Comparison of ENCODE assay signal across 9 cellular contexts in genomic region chr11:46333129-46333947, GRCh38. TPM values are rescaled to one million over a fixed set of nuclear protein-coding genes. Genes with fewer than 3 reads are reported as not detected.
A peak's percentile ranks its signal among the peaks of the same experiment; 100 is the strongest.
DNase-seq lines count a peak whose midpoint lies in the region; ATAC-seq, FAIRE-seq and TF ChIP-seq lines count a peak whose summit lies in the region.
"Had no signal": no experiment of that assay in that cellular context is flagged by ENCODE, and none has a peak within 500 bp of the region (broad histone marks: within the 10 kb centered on the region; RNA-seq: fewer than 3 reads in every experiment).

No MANE protein-coding gene starts in this region.

- DNase-seq in GM06990 (ENCODE audit: extremely low read depth, insufficient read length) (no peak), SJSA1 (ENCODE audit: low read depth in 1 of 2, low spot score in 2 of 2) (no peak), endothelial cell of umbilical vein (ENCODE audit: low read depth, low spot score) (no peak), ovary (no peak), H4 (ENCODE audit: low spot score) (no peak), NCI-H2107 (lab: John Stamatoyannopoulos, UW) (no peak), dedifferentiated amniotic fluid mesenchymal stem cell (ENCODE audit: extremely low spot score) (no peak)

- dilution Hi-C loops in endothelial cell of umbilical vein (cut with MboI; ENCODE audit: extremely low pct_ligation_motif_present, low sequenced_read_pairs): no loop called here

- no peaks in the 10 kb centered on the region for H4K20me1 ChIP-seq in endothelial cell of umbilical vein (replicated peaks; ENCODE audit: control insufficient read depth, extremely low read depth, insufficient read depth, low read length)

- no peak for TF ChIP-seq POLR2A in endothelial cell of umbilical vein (IDR thresholded peaks at IDR 0.05; ENCODE audit: low read depth, low read length)
- TF ChIP-seq POLR2A in ovary (IDR thresholded peaks at IDR 0.05): no peak

- POLR2A ChIA-PET in endothelial cell of umbilical vein (lab: Charles Lee): no interaction called here

- H3K36me3 ChIP-seq in GM06990 (ENCODE audit: control insufficient read depth, insufficient read depth, low read length): no peaks in the 10 kb centered on the region
- no peaks in the 10 kb centered on the region for H3K36me3 ChIP-seq in SJSA1
- H3K36me3 ChIP-seq in endothelial cell of umbilical vein (ENCODE audit: control insufficient read depth in 2 of 2, extremely low read depth in 1 of 2, insufficient read depth in 2 of 2, low read length in 2 of 2): no peaks in the 10 kb centered on the region
- no peaks in the 10 kb centered on the region for H3K36me3 ChIP-seq in ovary

- no peak for TF ChIP-seq CTCF in GM06990 (IDR thresholded peaks at IDR 0.05; ENCODE audit: insufficient read depth, low read length, poor library complexity, severe bottlenecking)
- no peak for TF ChIP-seq CTCF in endothelial cell of umbilical vein (IDR thresholded peaks at IDR 0.05; ENCODE audit: extremely low read depth in 1 of 2, insufficient read depth in 1 of 2, low read depth in 1 of 2, low read length in 2 of 2)
- no peak for TF ChIP-seq CTCF in ovary (IDR thresholded peaks at IDR 0.05)

- H3K4me3 ChIP-seq in GM06990 (replicated peaks; ENCODE audit: low read depth, low read length) (peak overlapping the region; percentile 18), SJSA1 (peak overlapping the region; percentile 18), endothelial cell of umbilical vein (replicated peaks in 1 of 3; ENCODE audit: insufficient read depth in 1 of 3, low read depth in 1 of 3, low read length in 3 of 3) (peak overlapping the region in 1 of 3 experiments; percentile 10), ovary (peak overlapping the region; percentile 5)

- 0 out of 2 replicates have a peak, but pooled peaks cover 4% of the 10 kb centered on the region for H3K9me3 ChIP-seq in SJSA1 (replicated peaks)
- no peaks in the 10 kb centered on the region for H3K9me3 ChIP-seq in endothelial cell of umbilical vein (replicated peaks; ENCODE audit: control insufficient read depth, insufficient read depth, low read length)
- H3K9me3 ChIP-seq in ovary: no peaks in the 10 kb centered on the region

- CTCF ChIA-PET in endothelial cell of umbilical vein (lab: Charles Lee): interaction anchor here (1.0 to 1.5 kb wide), 7 partner anchors 9 to 54 kb away, joined by 3 to 5 read pairs (median 4); partner anchors contain the start of gene DGKZ

- no peaks in the 10 kb centered on the region for H3K9me1 ChIP-seq in endothelial cell of umbilical vein (replicated peaks; ENCODE audit: control insufficient read depth, extremely low read depth, insufficient read depth, low read length)

- H3K27me3 ChIP-seq in GM06990 (replicated peaks; ENCODE audit: control insufficient read depth, insufficient read depth, low read length) (peaks cover 10% of the 10 kb centered on the region), SJSA1 (replicated peaks) (peaks cover 33% of the 10 kb centered on the region), endothelial cell of umbilical vein (ENCODE audit: control insufficient read depth in 2 of 2, insufficient read depth in 2 of 2, low read length in 2 of 2) (peaks cover 46 to 48% of the 10 kb centered on the region in 2 experiments), ovary (no peaks in the 10 kb centered on the region)

- BruUV-seq in endothelial cell of umbilical vein (replicated peaks; lab: Mats Ljungman, UMichigan): no TSS peak

- WGBS in ovary, 3 donors: 4 to 12% (median 8%) methylated on average over 31 to 64 of the region's 64 CpGs

- TF ChIP-seq EP300 in ovary (IDR thresholded peaks at IDR 0.05): no peak

- H3K27ac ChIP-seq in SJSA1 (no peak overlapping the region), endothelial cell of umbilical vein (ENCODE audit: insufficient read depth, low read depth, low read length) (no peak overlapping the region), ovary (no peak overlapping the region)

- intact Hi-C loops in endothelial cell of umbilical vein (cut with micrococcal nuclease): no loop called here
- intact Hi-C loops in ovary (cut with DNase I): no loop called here

- H3K79me2 ChIP-seq in endothelial cell of umbilical vein (ENCODE audit: control insufficient read depth, insufficient read depth, low read length): no peaks in the 10 kb centered on the region

- no peak overlapping the region for H3K4me2 ChIP-seq in endothelial cell of umbilical vein (ENCODE audit: insufficient read depth, low read length)

- H3K9ac ChIP-seq in endothelial cell of umbilical vein (replicated peaks; ENCODE audit: extremely low read depth, insufficient read depth, low read length): no peak overlapping the region

- no peak overlapping the region for H2AFZ ChIP-seq in endothelial cell of umbilical vein (ENCODE audit: low read depth, low read length)

- peaks cover 10% of the 10 kb centered on the region for H3K4me1 ChIP-seq in SJSA1 (replicated peaks)
- H3K4me1 ChIP-seq in endothelial cell of umbilical vein (ENCODE audit: control insufficient read depth, extremely low read depth, insufficient read depth, low read length): no peaks in the 10 kb centered on the region
- peaks cover 5% of the 10 kb centered on the region for H3K4me1 ChIP-seq in ovary (ENCODE audit: insufficient read depth)

- no peak for ATAC-seq in HG02973 (IDR thresholded peaks at IDR 0.05; ENCODE audit: unreplicated experiment)

- FAIRE-seq in endothelial cell of umbilical vein (lab: Jason Lieb, UNC): no peak

TF ChIP-seq in endothelial cell of umbilical vein, 7 proteins besides CTCF, POLR2A, EP300 and RAD21:
- TF ChIP-seq JUN (IDR thresholded peaks at IDR 0.05; ENCODE audit: borderline replicate concordance, insufficient read depth, insufficient read length, low read depth): no peak
- TF ChIP-seq EZH2 (IDR thresholded peaks at IDR 0.05; ENCODE audit: borderline replicate concordance, low read depth, low read length, severe bottlenecking): peak; percentile 94

RNA-seq across cellular contexts. Expression of gene DGKZ, which starts 13.9 kb away (rescaled TPM):
- 43.7 and 47.6 TPM in 2 replicates for total RNA-seq in SJSA1 (2014; rRNA removed; shearing (Covaris generic))
- total RNA-seq in endothelial cell of umbilical vein (87.1 and 88.8 TPM in 2 replicates), ovary (10 to 100 TPM; 18.8 to 46.0 (median 29.4) TPM)
- polyA plus RNA-seq in endothelial cell of umbilical vein (127 and 170 TPM in 2 replicates), ovary (10 to 100 TPM in 1 of 2 donors, 1 to 10 TPM in 1; 8.9 to 26.1 TPM)
- polyA plus RNA-seq in endothelial cell of umbilical vein (2011; cell fraction: cytosol; rRNA removed): 69.0 and 76.0 TPM in 2 replicates
- 204 and 251 TPM in 2 replicates for polyA plus RNA-seq in endothelial cell of umbilical vein (2011; cell fraction: nucleus; rRNA removed)
- 59.6 and 63.6 TPM in 2 replicates for polyA plus RNA-seq in endothelial cell of umbilical vein (2012)
- polyA minus RNA-seq in endothelial cell of umbilical vein: 55.0 and 79.1 TPM in 2 replicates
- polyA minus RNA-seq in endothelial cell of umbilical vein (2011; cell fraction: cytosol; rRNA and poly(A)+ RNA removed): 71.7 TPM
- polyA minus RNA-seq in endothelial cell of umbilical vein (2011; cell fraction: nucleus; rRNA and poly(A)+ RNA removed): 47.8 and 91.7 TPM in 2 replicates
- 25.3 and 38.9 TPM in 2 replicates for total RNA-seq in H4 (2014; rRNA removed; shearing (Covaris generic))

RNA-seq across cellular contexts. Expression of gene MDK, which starts 48.1 kb away (rescaled TPM):
- total RNA-seq in SJSA1 (2014; rRNA removed; shearing (Covaris generic)): 164 and 253 TPM in 2 replicates
- 331 and 336 TPM in 2 replicates for total RNA-seq in endothelial cell of umbilical vein
- polyA plus RNA-seq in endothelial cell of umbilical vein: 893 and 985 TPM in 2 replicates
- 1,084 and 1,357 TPM in 2 replicates for polyA plus RNA-seq in endothelial cell of umbilical vein (2011; cell fraction: cytosol; rRNA removed)
- 265 and 313 TPM in 2 replicates for polyA plus RNA-seq in endothelial cell of umbilical vein (2011; cell fraction: nucleus; rRNA removed)
- 568 and 909 TPM in 2 replicates for polyA plus RNA-seq in endothelial cell of umbilical vein (2012)
- 140 and 146 TPM in 2 replicates for polyA minus RNA-seq in endothelial cell of umbilical vein
- not detected for polyA minus RNA-seq in endothelial cell of umbilical vein (2011; cell fraction: cytosol; rRNA and poly(A)+ RNA removed)
- polyA minus RNA-seq in endothelial cell of umbilical vein (2011; cell fraction: nucleus; rRNA and poly(A)+ RNA removed): 15.5 and 33.7 TPM in 2 replicates
- total RNA-seq in ovary: 100 to 1,000 TPM; 282 to 634 (median 411) TPM
- polyA plus RNA-seq in ovary: 100 to 1,000 TPM; 211 to 509 TPM
- total RNA-seq in H4 (2014; rRNA removed; shearing (Covaris generic)): 563 and 646 TPM in 2 replicates

RNA-seq across cellular contexts. Expression of gene CREB3L1, which starts 55.9 kb away (rescaled TPM):
- total RNA-seq in SJSA1 (2014; rRNA removed; shearing (Covaris generic)): 12.1 and 22.7 TPM in 2 replicates
- total RNA-seq in endothelial cell of umbilical vein (0.78 and 0.84 TPM in 2 replicates), ovary (10 to 100 TPM in 3 of 7 donors, 1 to 10 TPM in 4; 1.7 to 63.0 (median 5.2) TPM)
- polyA plus RNA-seq in endothelial cell of umbilical vein (0.22 and 0.23 TPM in 2 replicates), ovary (10 to 100 TPM in 1 of 2 donors, 1 to 10 TPM in 1; 7.5 to 25.9 TPM)
- 0.34 and 0.41 TPM in 2 replicates for polyA plus RNA-seq in endothelial cell of umbilical vein (2011; cell fraction: cytosol; rRNA removed)
- polyA plus RNA-seq in endothelial cell of umbilical vein (2011; cell fraction: nucleus; rRNA removed): 0.13 and 0.20 TPM in 2 replicates
- polyA plus RNA-seq in endothelial cell of umbilical vein (2012): 0.68 and 1.3 TPM in 2 replicates
- 0.19 and 1.5 TPM in 2 replicates for polyA minus RNA-seq in endothelial cell of umbilical vein
- 2.8 TPM for polyA minus RNA-seq in endothelial cell of umbilical vein (2011; cell fraction: cytosol; rRNA and poly(A)+ RNA removed)
- polyA minus RNA-seq in endothelial cell of umbilical vein (2011; cell fraction: nucleus; rRNA and poly(A)+ RNA removed): not detected in 2 replicates
- total RNA-seq in H4 (2014; rRNA removed; shearing (Covaris generic)): 0.60 and 1.3 TPM in 2 replicates

RNA-seq across cellular contexts. Expression of gene CHRM4, which starts 58.2 kb away (rescaled TPM):
- 0.42 TPM in 1 of 2 replicates, not detected in the other for total RNA-seq in SJSA1 (2014; rRNA removed; shearing (Covaris generic))
- total RNA-seq in endothelial cell of umbilical vein (0.22 TPM in 1 of 2 replicates, not detected in the other), ovary (under 1 TPM in 5 of 7 donors, not detected in 2; 0.18 to 0.42 (median 0.23) TPM)
- polyA plus RNA-seq in endothelial cell of umbilical vein (0.04 and 0.13 TPM in 2 replicates), ovary (under 1 TPM in 1 of 2 donors, not detected in 1; 0.16 TPM)
- 0.05 and 0.13 TPM in 2 replicates for polyA plus RNA-seq in endothelial cell of umbilical vein (2011; cell fraction: cytosol; rRNA removed)
- polyA plus RNA-seq in endothelial cell of umbilical vein (2011; cell fraction: nucleus; rRNA removed): 0.29 and 0.38 TPM in 2 replicates
- polyA plus RNA-seq in endothelial cell of umbilical vein (2012): 0.21 and 0.27 TPM in 2 replicates
- polyA minus RNA-seq in endothelial cell of umbilical vein: 0.19 TPM in 1 of 2 replicates, not detected in the other
- polyA minus RNA-seq in endothelial cell of umbilical vein (2011; cell fraction: cytosol; rRNA and poly(A)+ RNA removed): not detected
- 0.58 TPM in 1 of 2 replicates, not detected in the other for polyA minus RNA-seq in endothelial cell of umbilical vein (2011; cell fraction: nucleus; rRNA and poly(A)+ RNA removed)
- 0.33 and 0.48 TPM in 2 replicates for total RNA-seq in H4 (2014; rRNA removed; shearing (Covaris generic))
- polyA plus RNA-seq: liver had no signal
